In the genomic region with DNA sequence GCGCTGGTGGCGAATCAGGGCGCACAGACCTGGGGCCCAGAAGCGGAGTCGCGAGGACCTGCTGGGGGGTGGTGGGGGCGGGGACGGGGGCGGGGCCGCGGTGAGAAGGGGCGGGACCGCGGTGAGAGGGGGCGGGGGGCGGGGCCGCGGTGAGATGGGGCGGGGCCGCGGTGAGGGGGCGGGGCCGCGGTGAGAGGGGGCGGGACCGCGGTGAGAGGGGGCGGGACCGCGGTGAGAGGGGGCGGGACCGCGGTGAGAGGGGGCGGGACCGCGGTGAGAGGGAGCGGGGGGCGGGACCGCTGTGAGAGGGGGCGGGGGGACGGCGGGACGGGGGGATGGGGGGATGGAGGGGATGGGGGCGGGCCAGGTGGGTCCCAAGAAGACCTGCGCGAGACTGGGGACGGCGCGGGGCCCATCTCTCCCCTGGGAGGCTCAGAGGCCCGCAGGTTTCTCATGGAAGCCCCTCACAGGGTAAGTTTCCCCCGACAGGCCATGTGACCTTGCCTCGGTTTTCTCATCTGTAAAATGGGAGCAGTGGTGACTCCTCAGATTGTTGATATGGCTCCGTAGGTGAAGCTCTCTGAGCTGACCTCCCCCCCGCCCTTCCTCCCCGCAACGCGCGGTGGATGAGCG, we compare ENCODE assay signal across 9 cellular contexts. TPM values are rescaled to one million over a fixed set of nuclear protein-coding genes. Genes with fewer than 3 reads are reported as not detected.
DNase-seq lines count a peak whose midpoint lies in the region; ATAC-seq and TF ChIP-seq lines count a peak whose summit lies in the region.
"Had no signal": no experiment of that assay in that cellular context is flagged by ENCODE, and none has a peak within 500 bp of the region (broad histone marks: within the 10 kb centered on the region; RNA-seq: fewer than 3 reads in every experiment).

No MANE protein-coding gene starts in this region.

- H3K36me3 Mint-ChIP-seq in activated CD8-positive, alpha-beta memory T cell treated with anti-CD3 and anti-CD28 coated beads, Interleukin-2, amount 10 ng/mL, durations not matched to agents 7 days and 5 days = no peaks in the 10 kb centered on the region

- H3K27ac ChIP-seq in colonic mucosa = no peak overlapping the region
- H3K27ac ChIP-seq in left lung = no peak overlapping the region
- H3K27ac ChIP-seq in tibial artery = no peak overlapping the region
- H3K27ac ChIP-seq: epithelial cell of prostate had no signal

- TF ChIP-seq CTCF in colonic mucosa (IDR thresholded peaks at IDR 0.05) (no peak), left lung (IDR thresholded peaks at IDR 0.05) (no peak), tibial artery (IDR thresholded peaks at IDR 0.05) (no peak)

- ATAC-seq in activated CD8-positive, alpha-beta memory T cell treated with anti-CD3 and anti-CD28 coated beads, Interleukin-2, amount 10 ng/mL, durations not matched to agents 7 days and 5 days = peak; percentile 42
- ATAC-seq in left lung = peak; percentile 34
- no peak for ATAC-seq in GM18909 (IDR thresholded peaks at IDR 0.05; ENCODE audit: poor library complexity, unreplicated experiment)

- DNase-seq in activated CD8-positive, alpha-beta memory T cell treated with anti-CD3 and anti-CD28 coated beads, Interleukin-2, amount 10 ng/mL, durations not matched to agents 7 days and 5 days = no peak
- no peak for DNase-seq in activated CD8-positive, alpha-beta memory T cell treated with anti-CD3 and anti-CD28 coated beads, Interleukin-2, amount 50 U/mL, for 48 hours
- no peak for DNase-seq in colonic mucosa
- DNase-seq in left lung = no peak
- DNase-seq in tibial artery = no peak
- no peak for DNase-seq in stimulated activated CD4-positive, alpha-beta T cell treated with anti-CD3 and anti-CD28 coated beads, Interleukin-2, amount 100 ng/mL, for 48 hours
- DNase-seq in GM19240 (ENCODE audit: insufficient read length, low spot score) = no peak

- CTCF ChIA-PET in activated CD8-positive, alpha-beta memory T cell treated with anti-CD3 and anti-CD28 coated beads, Interleukin-2, amount 10 ng/mL, durations not matched to agents 7 days and 5 days (lab: Charles Lee) = no interaction called here

- H3K36me3 ChIP-seq in colonic mucosa = peaks cover 6% of the 10 kb centered on the region
- peaks cover 0 to 10% of the 10 kb centered on the region in 2 donors for H3K36me3 ChIP-seq in left lung
- H3K36me3 ChIP-seq in tibial artery = peaks cover 0 to 10% (median 8%) of the 10 kb centered on the region in 3 donors

- H3K27me3 ChIP-seq in colonic mucosa (no peaks in the 10 kb centered on the region), left lung (peaks cover 0 to 25% of the 10 kb centered on the region in 2 donors), tibial artery (peaks cover 0 to 27% of the 10 kb centered on the region in 2 donors)

- no peaks in the 10 kb centered on the region for H3K9me3 ChIP-seq in colonic mucosa
- H3K9me3 ChIP-seq in left lung = no peaks in the 10 kb centered on the region
- H3K9me3 ChIP-seq in tibial artery = no peaks in the 10 kb centered on the region

- H3K9me3 Mint-ChIP-seq in activated CD8-positive, alpha-beta memory T cell treated with anti-CD3 and anti-CD28 coated beads, Interleukin-2, amount 10 ng/mL, durations not matched to agents 7 days and 5 days (ENCODE audit: low read depth) = no peaks in the 10 kb centered on the region

- peak overlapping the region in 1 of 2 donors; percentile 55 for H3K9ac ChIP-seq in colonic mucosa (ENCODE audit: low read depth in 2 of 2, low read length in 2 of 2)

- no peak overlapping the region for H3K4me3 Mint-ChIP-seq in activated CD8-positive, alpha-beta memory T cell treated with anti-CD3 and anti-CD28 coated beads, Interleukin-2, amount 10 ng/mL, durations not matched to agents 7 days and 5 days

- intact Hi-C loops in colonic mucosa (cut with DNase I) = no loop called here
- intact Hi-C loops in left lung (cut with DNase I) = no loop called here
- intact Hi-C loops in tibial artery (cut with DNase I; ENCODE audit: low total_unique reads) = no loop called here

- H3K4me1 ChIP-seq in colonic mucosa = peaks cover 10% of the 10 kb centered on the region
- peaks cover 12 to 13% of the 10 kb centered on the region in 2 donors for H3K4me1 ChIP-seq in left lung
- peaks cover 0 to 18% (median 13%) of the 10 kb centered on the region in 4 donors for H3K4me1 ChIP-seq in tibial artery

- no peak overlapping the region for H3K27ac Mint-ChIP-seq in activated CD8-positive, alpha-beta memory T cell treated with anti-CD3 and anti-CD28 coated beads, Interleukin-2, amount 10 ng/mL, durations not matched to agents 7 days and 5 days

- H3K27me3 Mint-ChIP-seq in activated CD8-positive, alpha-beta memory T cell treated with anti-CD3 and anti-CD28 coated beads, Interleukin-2, amount 10 ng/mL, durations not matched to agents 7 days and 5 days = peaks cover 17% of the 10 kb centered on the region

- H3K4me3 ChIP-seq in colonic mucosa (peak overlapping the region; percentile 36), left lung (peak overlapping the region; percentile 33 to 43), tibial artery (peak overlapping the region; percentile 39 to 42)

- peaks cover 6% of the 10 kb centered on the region for H3K4me1 Mint-ChIP-seq in activated CD8-positive, alpha-beta memory T cell treated with anti-CD3 and anti-CD28 coated beads, Interleukin-2, amount 10 ng/mL, durations not matched to agents 7 days and 5 days

RNA-seq across cellular contexts. Expression of a gene that starts 28.6 kb away (rescaled TPM):
- not detected for total RNA-seq in activated CD8-positive, alpha-beta memory T cell treated with anti-CD3 and anti-CD28 coated beads, Interleukin-2, amount 10 ng/mL, durations not matched to agents 7 days and 5 days
- 1 to 10 TPM; 2.2 to 5.5 TPM for total RNA-seq in colonic mucosa
- 10 to 100 TPM in 1 of 2 donors, 1 to 10 TPM in 1; 8.1 to 20.6 TPM for total RNA-seq in left lung

RNA-seq across cellular contexts. Expression of a gene that starts 29.3 kb away (rescaled TPM):
- not detected for total RNA-seq in activated CD8-positive, alpha-beta memory T cell treated with anti-CD3 and anti-CD28 coated beads, Interleukin-2, amount 10 ng/mL, durations not matched to agents 7 days and 5 days
- total RNA-seq in colonic mucosa (not detected), left lung (not detected)
